ENCODE assay signal across 1 cellular context in genomic region chr1:110962892-110963665, GRCh38.
TF ChIP-seq lines count a peak whose summit lies in the region.

No MANE protein-coding gene starts in this region.

TF ChIP-seq in K562, 482 proteins besides CTCF, POLR2A, EP300 and RAD21 (continued from another document and continues in another):
- TF ChIP-seq MLLT1 (IDR thresholded peaks at IDR 0.05), result peak; percentile 46 to 83; a peak in 3 of 4 replicates
- TF ChIP-seq MEF2D (tag; conservative IDR thresholded peaks at IDR 0.05; ENCODE audit: low read depth), result 0 out of 2 replicates have a peak, but pooled peaks have one; percentile 39
- TF ChIP-seq SMAD4 (CRISPR knock-in tag; conservative IDR thresholded peaks at IDR 0.05), result 0 out of 2 replicates have a peak, but pooled peaks have one; percentile 15
- TF ChIP-seq HMBOX1 (IDR thresholded peaks at IDR 0.05), result no peak
- TF ChIP-seq ZBTB40 (IDR thresholded peaks at IDR 0.05), result peak; percentile 68
- TF ChIP-seq ZBTB40 (CRISPR knock-in tag; IDR thresholded peaks at IDR 0.05), result 0 out of 2 replicates have a peak, but pooled peaks have one; percentile 39
- 0 out of 2 replicates have a peak, but pooled peaks have one; percentile 28 for TF ChIP-seq NR2F6 (CRISPR knock-in tag; IDR thresholded peaks at IDR 0.05)
- TF ChIP-seq SMARCE1 (IDR thresholded peaks at IDR 0.05), result peak; percentile 52
- TF ChIP-seq CBX1 (IDR thresholded peaks at IDR 0.05; ENCODE audit: low read depth), result no peak
- peak; percentile 41 for TF ChIP-seq CXXC5 (CRISPR knock-in tag; IDR thresholded peaks at IDR 0.05)
- peak; percentile 42; the same call in 1 of the 2 replicates for TF ChIP-seq ZNF354B (CRISPR knock-in tag; IDR thresholded peaks at IDR 0.05)
- no peak for TF ChIP-seq CBX2 (IDR thresholded peaks at IDR 0.05; ENCODE audit: insufficient read depth, low read length, poor library complexity, severe bottlenecking)
- peak; percentile 93 for TF ChIP-seq BRD4 (IDR thresholded peaks at IDR 0.05)
- TF ChIP-seq MIER1 (IDR thresholded peaks at IDR 0.05; ENCODE audit: low read depth), result peak; percentile 61; the same call in 1 of the 2 replicates
- TF ChIP-seq TCF7 (IDR thresholded peaks at IDR 0.05; ENCODE audit: borderline replicate concordance), result no peak
- TF ChIP-seq TSC22D4 (tag; IDR thresholded peaks at IDR 0.05), result no peak
- peak in 1 of 2 experiments; percentile 64; a peak in 1 of 4 replicates for TF ChIP-seq ZNF639 (CRISPR knock-in tag; conservative IDR thresholded peaks at IDR 0.05 in 1 of 2, IDR thresholded peaks at IDR 0.05 in 1 of 2)
- TF ChIP-seq HDAC2 (IDR thresholded peaks at IDR 0.05), result 0 out of 2 replicates have a peak, but pooled peaks have one; percentile 59
- no peak for TF ChIP-seq KLF16 (IDR thresholded peaks at IDR 0.05)
- peak; percentile 82; the same call in 1 of the 2 replicates for TF ChIP-seq ZNF592 (IDR thresholded peaks at IDR 0.05)
- no peak for TF ChIP-seq PHF8 (IDR thresholded peaks at IDR 0.05; ENCODE audit: borderline replicate concordance, low read length)
- peak; percentile 45; the same call in 1 of the 2 replicates for TF ChIP-seq ZNF263 (CRISPR knock-in tag; IDR thresholded peaks at IDR 0.05; ENCODE audit: borderline replicate concordance)
- TF ChIP-seq GTF2F1 (IDR thresholded peaks at IDR 0.05; ENCODE audit: low read depth, low read length), result peak; percentile 62; the same call in 1 of the 2 replicates
- peak; percentile 89 for TF ChIP-seq RBM39 (optimal IDR thresholded peaks at IDR 0.05; ENCODE audit: low read depth, low read length)
- TF ChIP-seq HDAC8 (tag; IDR thresholded peaks at IDR 0.05), result no peak
- TF ChIP-seq ZNF41 (CRISPR knock-in tag; conservative IDR thresholded peaks at IDR 0.05), result peak; percentile 70; the same call in 1 of the 2 replicates
- TF ChIP-seq CGGBP1 (CRISPR knock-in tag; IDR thresholded peaks at IDR 0.05), result no peak
- TF ChIP-seq AFF1 (IDR thresholded peaks at IDR 0.05; ENCODE audit: low read depth in 1 of 2, partially characterized antibody in 2 of 2), result peak; percentile 68
- 0 out of 2 replicates have a peak, but pooled peaks have one; percentile 12 for TF ChIP-seq ZNF707 (CRISPR knock-in tag; conservative IDR thresholded peaks at IDR 0.05)
